Comparison of ENCODE assay signal across 1 cellular context in the genomic region with DNA sequence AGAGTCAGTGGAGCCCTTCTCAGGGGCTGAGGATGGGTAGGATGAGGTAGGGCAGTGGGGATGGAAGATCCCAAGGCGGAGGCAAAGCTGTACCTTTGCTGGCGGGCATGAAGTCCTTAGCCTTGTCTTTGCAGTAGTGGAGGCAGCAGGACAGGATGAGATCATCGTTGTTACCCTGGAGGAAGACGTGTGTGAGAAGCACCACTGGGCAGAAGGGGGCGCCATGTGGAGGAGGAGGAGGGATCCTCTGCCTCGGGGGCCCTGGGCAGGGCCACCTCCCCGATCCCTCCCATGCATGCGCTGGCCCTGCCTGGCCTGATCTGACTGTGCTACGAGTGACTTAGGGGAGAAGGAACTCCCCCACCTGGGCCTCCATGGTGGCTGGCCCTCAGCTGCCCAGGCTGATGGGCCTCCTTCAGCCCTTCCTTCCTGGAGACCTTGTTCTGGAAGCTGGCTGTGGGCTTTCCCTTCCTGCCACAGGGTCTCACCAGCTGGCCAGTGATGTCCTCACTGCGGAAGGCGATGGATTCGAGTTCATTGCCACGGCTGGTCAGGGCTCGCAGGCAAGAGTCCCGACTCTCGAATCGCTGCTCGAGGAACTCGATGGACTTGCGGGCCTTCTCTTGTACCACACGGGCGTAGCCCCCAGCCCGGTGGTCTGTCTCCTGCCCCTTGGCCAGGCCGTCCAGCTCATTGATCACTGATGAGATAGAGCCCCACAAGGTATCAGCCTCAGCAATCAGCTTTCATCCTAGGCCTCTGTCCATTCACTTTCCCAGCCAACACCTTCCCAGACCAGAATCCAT.
TF ChIP-seq lines count a peak whose summit lies in the region.

No MANE protein-coding gene starts in this region.

TF ChIP-seq in H1, 55 proteins besides CTCF, POLR2A, EP300 and RAD21:
- TF ChIP-seq PHF8 (conservative IDR thresholded peaks at IDR 0.05; ENCODE audit: low read depth, low read length) (no peak), JUND (IDR thresholded peaks at IDR 0.05; ENCODE audit: low read length) (peak; percentile 89), RBBP5 (IDR thresholded peaks at IDR 0.05; ENCODE audit: borderline replicate concordance, low read depth, low read length) (no peak), CHD7 (IDR thresholded peaks at IDR 0.05; ENCODE audit: insufficient replicate concordance, low read length) (no peak), JUN (IDR thresholded peaks at IDR 0.05; ENCODE audit: low read depth, low read length) (peak; percentile 65; the same call in 1 of the 2 replicates), SUZ12 (IDR thresholded peaks at IDR 0.05; ENCODE audit: low read length) (no peak), ATF2 (IDR thresholded peaks at IDR 0.05; ENCODE audit: low read length) (peak; percentile 87), TCF12 (IDR thresholded peaks at IDR 0.05; ENCODE audit: low read depth, low read length) (no peak), SIN3A (conservative IDR thresholded peaks at IDR 0.05 in 1 of 2, IDR thresholded peaks at IDR 0.05 in 1 of 2; ENCODE audit: low read depth in 1 of 2, low read length in 2 of 2) (no peak), TBP (IDR thresholded peaks at IDR 0.05; ENCODE audit: low read depth, low read length) (no peak; the same call in 1 of the 2 replicates)
- TF ChIP-seq, protein P1, sequence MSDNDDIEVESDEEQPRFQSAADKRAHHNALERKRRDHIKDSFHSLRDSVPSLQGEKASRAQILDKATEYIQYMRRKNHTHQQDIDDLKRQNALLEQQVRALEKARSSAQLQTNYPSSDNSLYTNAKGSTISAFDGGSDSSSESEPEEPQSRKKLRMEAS (IDR thresholded peaks at IDR 0.05) = peak; percentile 47; the same call in 1 of the 2 replicates
TF ChIP-seq in H1: peak in this region for 4.
